In genomic region chr3:108022316-108023150, GRCh38 we compare ENCODE assay signal across 19 cellular contexts.
DNase-seq lines count a peak whose midpoint lies in the region; ATAC-seq and TF ChIP-seq lines count a peak whose summit lies in the region.
"Had no signal": no experiment of that assay in that cellular context is flagged by ENCODE, and none has a peak within 500 bp of the region (broad histone marks: within the 10 kb centered on the region; RNA-seq: fewer than 3 reads in every experiment).

No MANE protein-coding gene starts in this region.

- H4K12ac ChIP-seq in trophoblast cell (ENCODE audit: low read depth, low read length): no peak overlapping the region

- no peak for TF ChIP-seq CTCF in fibroblast of villous mesenchyme (IDR thresholded peaks at IDR 0.05; ENCODE audit: insufficient read depth, low read depth, low read length)

- no peak overlapping the region for H2BK12ac ChIP-seq in trophoblast cell (ENCODE audit: low read length)

- H3K9ac ChIP-seq in trophoblast cell (ENCODE audit: low read length): no peak overlapping the region

- no peak overlapping the region for H2AK5ac ChIP-seq in trophoblast cell (ENCODE audit: low read length)

- no CpG with 5 or more reads among the region's 3 CpGs for WGBS in trophoblast cell (ENCODE audit: extremely low coverage, insufficient coverage, insufficient read length)

- no peaks in the 10 kb centered on the region for H3K79me2 ChIP-seq in trophoblast cell (ENCODE audit: control insufficient read depth, insufficient read depth, low read length, poor library complexity)

- H3K4me1 ChIP-seq in trophoblast cell (ENCODE audit: control insufficient read depth in 1 of 2, insufficient read depth in 2 of 2, low read length in 2 of 2): peaks cover 10 to 17% of the 10 kb centered on the region in 2 experiments
- H3K4me1 ChIP-seq: breast epithelium had no signal

- peak overlapping the region; percentile 85 for H3K27ac ChIP-seq in trophoblast cell (ENCODE audit: low read depth, low read length)
- H3K27ac ChIP-seq: breast epithelium, suprapubic skin had no signal

- H3K9me3 ChIP-seq in trophoblast cell (ENCODE audit: insufficient read depth, low read depth, low read length): no peaks in the 10 kb centered on the region
- H3K9me3 ChIP-seq: breast epithelium, suprapubic skin had no signal

- H3K4me3 ChIP-seq in fibroblast of villous mesenchyme (ENCODE audit: low read depth, low read length): no peak overlapping the region
- no peak overlapping the region for H3K4me3 ChIP-seq in trophoblast cell (ENCODE audit: low read depth, low read length)
- H3K4me3 ChIP-seq: breast epithelium, suprapubic skin had no signal

- ATAC-seq in HG03025 (IDR thresholded peaks at IDR 0.05; ENCODE audit: low FRiP score, unreplicated experiment): no peak
- ATAC-seq in HG03139 (IDR thresholded peaks at IDR 0.05; ENCODE audit: unreplicated experiment): no peak
- ATAC-seq in GM19467 (IDR thresholded peaks at IDR 0.05; ENCODE audit: unreplicated experiment): no peak

- no peak overlapping the region for H3K14ac ChIP-seq in trophoblast cell (ENCODE audit: low read length)

- no peak overlapping the region for H2AFZ ChIP-seq in trophoblast cell (ENCODE audit: insufficient read depth, low read length, poor library complexity)

- peak overlapping the region; percentile 71 for H2BK5ac ChIP-seq in trophoblast cell (ENCODE audit: low read depth, low read length, poor library complexity)

- H3K27me3 ChIP-seq in trophoblast cell (ENCODE audit: insufficient read depth, low read length): no peaks in the 10 kb centered on the region
- H3K27me3 ChIP-seq: breast epithelium, suprapubic skin had no signal

- H3K18ac ChIP-seq in trophoblast cell (ENCODE audit: low read length): no peak overlapping the region

- H2BK120ac ChIP-seq in trophoblast cell (ENCODE audit: insufficient read depth, low read length, poor library complexity): peak overlapping the region; percentile 79

- DNase-seq in DMS79 (lab: John Stamatoyannopoulos, UW) (peak; percentile 91), NCI-H2029 (lab: John Stamatoyannopoulos, UW) (peak; percentile 80), fibroblast of villous mesenchyme (ENCODE audit: low read depth) (peak; percentile 82), trophoblast cell (peak; percentile 78 to 95)
- DNase-seq: activated CD4-positive, alpha-beta T cell treated with anti-CD3 and anti-CD28 coated beads for 48 hours; CD8-positive, alpha-beta memory T cell; dermis blood vessel endothelial cell; foreskin fibroblast; GOT3; hypothalamus; kidney; NCI-H524; stimulated activated CD4-positive, alpha-beta T cell treated with anti-CD3 and anti-CD28 coated beads, Interleukin-12 subunit alpha, Interleukin-12 subunit beta, amount 100 ng/mL, for 4 hours; T-helper 1 cell had no signal

- no peak overlapping the region for H3K23ac ChIP-seq in trophoblast cell (ENCODE audit: low read length)

- peaks cover 31% of the 10 kb centered on the region for H3K79me1 ChIP-seq in trophoblast cell (ENCODE audit: low read length)

- H4K8ac ChIP-seq in trophoblast cell (ENCODE audit: low read depth, low read length): peak overlapping the region; percentile 2

- peak overlapping the region; percentile 71 for H4K91ac ChIP-seq in trophoblast cell (ENCODE audit: low read depth, low read length)

- no peak overlapping the region for H3K4ac ChIP-seq in trophoblast cell (ENCODE audit: low read depth, low read length)

- H3K36me3 ChIP-seq in trophoblast cell (ENCODE audit: control insufficient read depth in 1 of 2, insufficient read depth in 2 of 2, low read length in 2 of 2): no peaks in the 10 kb centered on the region
- H3K36me3 ChIP-seq: breast epithelium, suprapubic skin had no signal

- no peak overlapping the region for H3K4me2 ChIP-seq in trophoblast cell (ENCODE audit: low read length)
